ENCODE assay signal across 1 cellular context in genomic region chr9:96141666-96142065, GRCh38.
TF ChIP-seq lines count a peak whose summit lies in the region.

No MANE protein-coding gene starts in this region.

TF ChIP-seq in SK-N-SH treated with all-trans-retinoic acid at 6 μM for 48 hours, 23 proteins besides CTCF, POLR2A, EP300 and RAD21 (continued from another document):
- TF ChIP-seq PATZ1 (CRISPR knock-in tag; IDR thresholded peaks at IDR 0.05; ENCODE audit: borderline replicate concordance) (no peak), PPARA (CRISPR knock-in tag; IDR thresholded peaks at IDR 0.05; ENCODE audit: borderline replicate concordance) (no peak), ESRRG (CRISPR knock-in tag; IDR thresholded peaks at IDR 0.05) (no peak), GLIS3 (CRISPR knock-in tag; IDR thresholded peaks at IDR 0.05) (no peak), ARNTL (CRISPR knock-in tag; IDR thresholded peaks at IDR 0.05; ENCODE audit: borderline replicate concordance, low read depth) (no peak), CREB5 (CRISPR knock-in tag; IDR thresholded peaks at IDR 0.05; ENCODE audit: low read depth) (no peak)
- TF ChIP-seq, protein P1, sequence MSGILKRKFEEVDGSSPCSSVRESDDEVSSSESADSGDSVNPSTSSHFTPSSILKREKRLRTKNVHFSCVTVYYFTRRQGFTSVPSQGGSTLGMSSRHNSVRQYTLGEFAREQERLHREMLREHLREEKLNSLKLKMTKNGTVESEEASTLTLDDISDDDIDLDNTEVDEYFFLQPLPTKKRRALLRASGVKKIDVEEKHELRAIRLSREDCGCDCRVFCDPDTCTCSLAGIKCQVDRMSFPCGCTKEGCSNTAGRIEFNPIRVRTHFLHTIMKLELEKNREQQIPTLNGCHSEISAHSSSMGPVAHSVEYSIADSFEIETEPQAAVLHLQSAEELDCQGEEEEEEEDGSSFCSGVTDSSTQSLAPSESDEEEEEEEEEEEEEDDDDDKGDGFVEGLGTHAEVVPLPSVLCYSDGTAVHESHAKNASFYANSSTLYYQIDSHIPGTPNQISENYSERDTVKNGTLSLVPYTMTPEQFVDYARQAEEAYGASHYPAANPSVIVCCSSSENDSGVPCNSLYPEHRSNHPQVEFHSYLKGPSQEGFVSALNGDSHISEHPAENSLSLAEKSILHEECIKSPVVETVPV (CRISPR knock-in tag; IDR thresholded peaks at IDR 0.05), result no peak
